18 cellular contexts compared by ENCODE assay signal in the genomic region with DNA sequence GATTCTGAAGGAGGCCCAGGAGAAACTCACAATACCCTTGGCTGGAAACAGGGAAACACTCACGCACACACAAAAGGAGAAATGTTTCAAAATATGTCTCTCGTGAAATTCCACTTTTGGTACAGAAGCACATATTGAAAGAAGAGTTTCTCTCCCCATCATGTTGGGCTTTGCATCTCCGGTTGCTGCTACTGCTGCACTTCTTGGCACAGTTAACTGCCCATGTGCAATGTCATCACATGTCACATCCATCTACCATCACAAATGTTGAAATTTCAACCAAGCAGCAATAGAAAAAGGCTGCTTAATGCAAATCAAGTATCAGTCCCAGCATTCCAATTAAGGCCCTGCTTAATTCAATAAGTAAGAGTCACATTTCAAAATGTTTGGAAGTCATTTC.
"Had no signal": no experiment of that assay in that cellular context is flagged by ENCODE, and none has a peak within 500 bp of the region (broad histone marks: within the 10 kb centered on the region; RNA-seq: fewer than 3 reads in every experiment).

No MANE protein-coding gene starts in this region.

- H3K4me1 ChIP-seq: prostate gland had no signal

- H3K27ac ChIP-seq: heart left ventricle, prostate gland, transverse colon had no signal

- ATAC-seq: heart left ventricle, natural killer cell had no signal

- H3K4me1 Mint-ChIP-seq: activated CD4-positive, alpha-beta T cell treated with anti-CD3 and anti-CD28 coated beads, Interleukin-2, amount 10 ng/mL, durations not matched to agents 7 days and 5 days; activated T-helper 17 cell treated with anti-CD3 and anti-CD28 coated beads, Interleukin-2, amount 50 U/mL, for 72 hours; central memory CD8-positive, alpha-beta T cell; natural killer cell had no signal

- DNase-seq: activated CD4-positive, alpha-beta T cell treated with anti-CD3 and anti-CD28 coated beads, Interleukin-2, amount 10 ng/mL, durations not matched to agents 7 days and 5 days; activated CD4-positive, CD25-positive, alpha-beta regulatory T cell; activated naive CD4-positive, alpha-beta T cell treated with anti-CD3 and anti-CD28 coated beads for 36 hours; activated T-cell treated with anti-CD3 and anti-CD28 coated beads for 4 hours; erythroblast; foreskin fibroblast; heart left ventricle; mammary epithelial cell; mucosa of descending colon; natural killer cell; occipital lobe; right lobe of liver; T-helper 2 cell; transverse colon had no signal

- H3K9me3 Mint-ChIP-seq: activated CD4-positive, alpha-beta T cell treated with anti-CD3 and anti-CD28 coated beads, Interleukin-2, amount 10 ng/mL, durations not matched to agents 7 days and 5 days; activated naive CD4-positive, alpha-beta T cell treated with anti-CD3 and anti-CD28 coated beads for 36 hours; activated T-helper 17 cell treated with anti-CD3 and anti-CD28 coated beads, Interleukin-2, amount 50 U/mL, for 72 hours; central memory CD8-positive, alpha-beta T cell; natural killer cell; stimulated activated effector memory CD8-positive, alpha-beta T cell treated with anti-CD3 and anti-CD28 coated beads, Interleukin-12 subunit alpha, Interleukin-12 subunit beta, amount 100 ng/mL, for 72 hours had no signal

- H3K27me3 Mint-ChIP-seq: activated CD4-positive, alpha-beta T cell treated with anti-CD3 and anti-CD28 coated beads, Interleukin-2, amount 10 ng/mL, durations not matched to agents 7 days and 5 days; activated T-helper 17 cell treated with anti-CD3 and anti-CD28 coated beads, Interleukin-2, amount 50 U/mL, for 72 hours had no signal

- H3K4me3 ChIP-seq: heart left ventricle, mucosa of descending colon, prostate gland, right lobe of liver, transverse colon had no signal

- H3K27me3 ChIP-seq: heart left ventricle, right lobe of liver, transverse colon had no signal

- H3K27ac Mint-ChIP-seq: activated CD4-positive, alpha-beta T cell treated with anti-CD3 and anti-CD28 coated beads, Interleukin-2, amount 10 ng/mL, durations not matched to agents 7 days and 5 days; activated naive CD4-positive, alpha-beta T cell treated with anti-CD3 and anti-CD28 coated beads for 36 hours; activated T-helper 17 cell treated with anti-CD3 and anti-CD28 coated beads, Interleukin-2, amount 50 U/mL, for 72 hours; natural killer cell; stimulated activated effector memory CD8-positive, alpha-beta T cell treated with anti-CD3 and anti-CD28 coated beads, Interleukin-12 subunit alpha, Interleukin-12 subunit beta, amount 100 ng/mL, for 72 hours had no signal

- H3K36me3 ChIP-seq: prostate gland had no signal

- H3K4me3 Mint-ChIP-seq: activated CD4-positive, alpha-beta T cell treated with anti-CD3 and anti-CD28 coated beads, Interleukin-2, amount 10 ng/mL, durations not matched to agents 7 days and 5 days; activated naive CD4-positive, alpha-beta T cell treated with anti-CD3 and anti-CD28 coated beads for 36 hours; activated T-helper 17 cell treated with anti-CD3 and anti-CD28 coated beads, Interleukin-2, amount 50 U/mL, for 72 hours; central memory CD8-positive, alpha-beta T cell; natural killer cell; stimulated activated effector memory CD8-positive, alpha-beta T cell treated with anti-CD3 and anti-CD28 coated beads, Interleukin-12 subunit alpha, Interleukin-12 subunit beta, amount 100 ng/mL, for 72 hours had no signal

- H3K36me3 Mint-ChIP-seq: natural killer cell had no signal

- H3K9me3 ChIP-seq: heart left ventricle, mucosa of descending colon, prostate gland, right lobe of liver, transverse colon had no signal
